Comparison of ENCODE assay signal across 10 cellular contexts in the genomic region with DNA sequence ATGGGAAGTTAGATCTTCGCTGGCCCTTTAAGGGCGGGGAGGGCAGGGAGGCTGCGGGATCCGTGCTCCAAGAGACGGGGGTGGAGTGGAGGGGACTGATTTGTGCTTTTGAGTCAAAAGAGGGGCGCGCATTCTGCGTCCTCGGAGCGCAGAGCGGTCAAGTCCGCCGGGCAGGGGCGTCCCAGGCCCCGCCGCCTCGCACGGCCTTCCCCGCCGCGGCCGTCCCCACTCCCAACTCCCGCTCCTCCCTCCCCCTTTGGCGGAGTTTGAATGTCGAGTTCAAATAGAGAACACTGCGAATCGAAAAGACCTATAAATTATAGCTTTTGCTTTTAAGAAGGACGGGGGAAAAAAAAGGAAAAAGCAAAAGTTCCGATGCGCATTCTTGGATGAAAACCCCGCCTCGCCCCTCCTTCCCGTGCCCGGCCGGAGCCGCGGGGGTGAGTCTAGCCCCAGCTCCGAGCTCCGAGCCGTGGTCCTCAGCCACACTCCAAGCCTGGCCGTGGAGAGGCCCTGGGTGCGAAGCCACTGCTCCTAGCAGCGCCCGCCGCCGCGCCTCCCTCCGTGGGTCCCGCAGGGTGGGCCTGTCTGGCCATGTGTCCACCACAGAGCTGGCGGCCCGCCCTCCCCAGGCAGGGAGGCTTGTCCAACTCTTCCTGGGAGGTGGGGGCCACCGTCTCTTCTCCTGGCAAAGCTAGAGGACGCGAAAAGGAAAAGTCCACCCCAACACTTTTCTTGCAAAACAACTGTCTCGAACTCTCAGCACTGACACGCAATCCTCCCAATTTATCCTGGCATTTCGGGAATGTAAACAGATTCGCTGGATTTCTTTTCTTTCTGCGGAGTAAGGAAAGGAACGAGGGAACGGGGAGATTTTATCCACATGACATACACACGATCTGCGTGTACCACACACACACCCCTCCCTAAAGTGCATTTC. TPM values are rescaled to one million over a fixed set of nuclear protein-coding genes. Genes with fewer than 3 reads are reported as not detected.
DNase-seq lines count a peak whose midpoint lies in the region; ATAC-seq and TF ChIP-seq lines count a peak whose summit lies in the region.
"Had no signal": no experiment of that assay in that cellular context is flagged by ENCODE, and none has a peak within 500 bp of the region (broad histone marks: within the 10 kb centered on the region; RNA-seq: fewer than 3 reads in every experiment).

No MANE protein-coding gene starts in this region.

- peak overlapping the region; percentile 25 to 55 for H3K4me3 ChIP-seq in ascending aorta
- peak overlapping the region; percentile 23; the same call in 1 of the 2 replicates for H3K4me3 ChIP-seq in iPS-20b (ENCODE audit: low read length)
- peak overlapping the region in 3 of 5 donors; percentile 26 to 47 (median 32) for H3K4me3 ChIP-seq in subcutaneous abdominal adipose tissue (ENCODE audit: low read depth in 1 of 5, low read length in 5 of 5)

- no peak overlapping the region for H3K9ac ChIP-seq in iPS-20b (ENCODE audit: low read depth, low read length)
- peak overlapping the region in 2 of 5 donors; percentile 19 to 29 for H3K9ac ChIP-seq in subcutaneous abdominal adipose tissue (ENCODE audit: low read length in 5 of 5)

- H3K9me3 ChIP-seq in ascending aorta (no peaks in the 10 kb centered on the region), iPS-20b (ENCODE audit: insufficient read depth, low read depth, low read length) (peaks cover under 1% of the 10 kb centered on the region; the same call in 1 of the 2 replicates), subcutaneous abdominal adipose tissue (ENCODE audit: control insufficient read depth in 5 of 5, low read length in 5 of 5) (no peaks in the 10 kb centered on the region)

- no peak for TF ChIP-seq CTCF in ascending aorta (IDR thresholded peaks at IDR 0.05)

- H3K27me3 ChIP-seq in ascending aorta, result peaks cover 51% of the 10 kb centered on the region
- peaks cover 93% of the 10 kb centered on the region for H3K27me3 ChIP-seq in iPS-20b (ENCODE audit: insufficient read depth, low read length)
- H3K27me3 ChIP-seq in subcutaneous abdominal adipose tissue (ENCODE audit: control insufficient read depth in 5 of 5, insufficient read depth in 4 of 5, low read length in 5 of 5), result peaks cover 33 to 58% (median 47%) of the 10 kb centered on the region in 5 donors

- H3K4me1 ChIP-seq in ascending aorta, result peaks cover 13 to 21% of the 10 kb centered on the region in 2 donors
- H3K4me1 ChIP-seq in iPS-20b (ENCODE audit: insufficient read depth, low read length), result peaks cover 17% of the 10 kb centered on the region
- H3K4me1 ChIP-seq in subcutaneous abdominal adipose tissue (ENCODE audit: control insufficient read depth in 5 of 5, insufficient read depth in 5 of 5, low read length in 5 of 5), result peaks cover 2 to 53% (median 35%) of the 10 kb centered on the region in 5 donors

- ATAC-seq in esophagus mucosa, result no peak

- H3K36me3 ChIP-seq in ascending aorta (no peaks in the 10 kb centered on the region), iPS-20b (ENCODE audit: insufficient read depth, low read depth, low read length) (no peaks in the 10 kb centered on the region), subcutaneous abdominal adipose tissue (ENCODE audit: control insufficient read depth in 5 of 5, insufficient read depth in 5 of 5, low read length in 5 of 5) (peaks cover 0 to 4% (median 0%) of the 10 kb centered on the region in 5 donors)

- H3K27ac ChIP-seq in ascending aorta (no peak overlapping the region), iPS-20b (ENCODE audit: low read length) (no peak overlapping the region), subcutaneous abdominal adipose tissue (ENCODE audit: low read depth, low read length) (no peak overlapping the region)

- DNase-seq in DMS53 (lab: John Stamatoyannopoulos, UW), result peak; percentile 31
- DNase-seq in DMS53 treated with DMSO at 0.1 percent for 48 hours (lab: John Stamatoyannopoulos, UW; ENCODE audit: unreplicated experiment), result no peak
- DNase-seq in ascending aorta (ENCODE audit: low spot score in 2 of 2), result no peak
- no peak for DNase-seq in effector CD8-positive, alpha-beta T cell (lab: John Stamatoyannopoulos, UW)
- DNase-seq in central memory CD4-positive, alpha-beta T cell, result no peak
- DNase-seq: ACHN; stimulated activated CD4-positive, alpha-beta T cell treated with anti-CD3 and anti-CD28 coated beads, Interleukin-2, amount 100 ng/mL, for 24 hours had no signal

- intact Hi-C loops in ascending aorta (cut with DNase I), result no loop called here

RNA-seq across cellular contexts. Expression of a gene that starts 3.6 kb away (rescaled TPM):
- total RNA-seq in ascending aorta, result 1.1 TPM
- total RNA-seq in esophagus mucosa, result 3.8 TPM

RNA-seq across cellular contexts. Expression of a gene that starts 15.3 kb away (rescaled TPM):
- total RNA-seq in ascending aorta, result 4.6 TPM
- total RNA-seq in esophagus mucosa, result 3.8 TPM

RNA-seq across cellular contexts. Expression of a gene that starts 46.0 kb away (rescaled TPM):
- 25.7 TPM for total RNA-seq in ascending aorta
- 25.2 TPM for total RNA-seq in esophagus mucosa
